ENCODE assay signal across 19 cellular contexts in genomic region chr1:23551849-23552248, GRCh38. TPM values are rescaled to one million over a fixed set of nuclear protein-coding genes. Genes with fewer than 3 reads are reported as not detected.
DNase-seq lines count a peak whose midpoint lies in the region; TF ChIP-seq lines count a peak whose summit lies in the region.
"Had no signal": no experiment of that assay in that cellular context is flagged by ENCODE, and none has a peak within 500 bp of the region (broad histone marks: within the 10 kb centered on the region; RNA-seq: fewer than 3 reads in every experiment).

No MANE protein-coding gene starts in this region.

- peak overlapping the region in 2 of 11 experiments; percentile 3 to 16; a peak in 1 of 22 replicates for H3K27ac ChIP-seq in BLaER1 treated with 17β-estradiol and CSF1 and Interleukin-3, amounts not matched to agents 10 nM and 100 nM
- H3K27ac ChIP-seq in ascending aorta (peak overlapping the region; percentile 92), trophoblast cell (ENCODE audit: low read depth, low read length) (no peak overlapping the region)
- H3K27ac ChIP-seq: KMS-11, lower lobe of right lung, spleen had no signal

- intact Hi-C loops in ascending aorta (cut with DNase I), result loop anchor here (5.0 kb wide), 1 partner anchor 40 kb away; no protein-coding TSS in a partner anchor

- DNase-seq in NAMALWA (ENCODE audit: low spot score) (peak; percentile 65), ascending aorta (ENCODE audit: low spot score in 2 of 2) (no peak), trophoblast cell (no peak), midbrain (lab: John Stamatoyannopoulos, UW) (no peak), iPS-NIHi7 (ENCODE audit: extremely low spot score) (no peak)
- no peak for DNase-seq in activated CD8-positive, alpha-beta memory T cell treated with anti-CD3 and anti-CD28 coated beads, Interleukin-2, amount 50 U/mL, for 48 hours
- DNase-seq: activated effector memory CD4-positive, alpha-beta T cell treated with anti-CD3 and anti-CD28 coated beads, Interleukin-2, amount 50 U/mL, for 16 hours; effector memory CD4-positive, alpha-beta T cell; foreskin melanocyte; hypothalamus; islet precursor cell; lower lobe of right lung; NCI-H187 treated with DMSO at 0.1 percent for 48 hours; NCI-H226; NCI-H748 treated with DMSO at 0.1 percent for 48 hours; spleen; stimulated activated CD4-positive, alpha-beta T cell treated with anti-CD3 and anti-CD28 coated beads, Interleukin-4, amount 100 ng/mL, for 4 hours had no signal

- peak overlapping the region; percentile 31 for H2BK5ac ChIP-seq in trophoblast cell (ENCODE audit: low read depth, low read length, poor library complexity)

- no peak overlapping the region for H3K4me3 ChIP-seq in BLaER1 treated with 17β-estradiol and CSF1 and Interleukin-3, amounts not matched to agents 10 nM and 100 nM
- H3K4me3 ChIP-seq in ascending aorta (no peak overlapping the region), trophoblast cell (ENCODE audit: low read depth, low read length) (no peak overlapping the region)
- H3K4me3 ChIP-seq: lower lobe of right lung, spleen had no signal

- peaks cover 0 to 9% (median 3%) of the 10 kb centered on the region in 11 experiments; a peak in 8 of 22 replicates for H4K20me1 ChIP-seq in BLaER1 treated with 17β-estradiol and CSF1 and Interleukin-3, amounts not matched to agents 10 nM and 100 nM

- H3K4ac ChIP-seq in trophoblast cell (ENCODE audit: low read depth, low read length), result no peak overlapping the region

- no peak overlapping the region for H2BK120ac ChIP-seq in trophoblast cell (ENCODE audit: insufficient read depth, low read length, poor library complexity)

- WGBS in trophoblast cell (ENCODE audit: extremely low coverage, insufficient coverage, insufficient read length), result no CpG with 5 or more reads among the region's 4 CpGs

- H3K9me3 ChIP-seq in BLaER1 treated with 17β-estradiol and CSF1 and Interleukin-3, amounts not matched to agents 10 nM and 100 nM (replicated peaks in 1 of 11), result no peaks in the 10 kb centered on the region
- H3K9me3 ChIP-seq in ascending aorta (no peaks in the 10 kb centered on the region), trophoblast cell (ENCODE audit: insufficient read depth, low read depth, low read length) (no peaks in the 10 kb centered on the region)
- H3K9me3 ChIP-seq: lower lobe of right lung, spleen had no signal

- H3K4me1 ChIP-seq in BLaER1 treated with 17β-estradiol and CSF1 and Interleukin-3, amounts not matched to agents 10 nM and 100 nM, result peaks cover 44 to 96% (median 92%) of the 10 kb centered on the region in 10 experiments
- peaks cover 6 to 23% of the 10 kb centered on the region in 2 donors for H3K4me1 ChIP-seq in ascending aorta
- H3K4me1 ChIP-seq in trophoblast cell (ENCODE audit: control insufficient read depth in 1 of 2, insufficient read depth in 2 of 2, low read length in 2 of 2), result peaks cover 27 to 38% of the 10 kb centered on the region in 2 experiments

- H4K12ac ChIP-seq in trophoblast cell (ENCODE audit: low read depth, low read length), result no peak overlapping the region

- H2BK12ac ChIP-seq in trophoblast cell (ENCODE audit: low read length), result peak overlapping the region; percentile 99

- no peak overlapping the region for H3K18ac ChIP-seq in trophoblast cell (ENCODE audit: low read length)

- peak overlapping the region in 8 of 11 experiments; percentile 27 to 98 (median 95); a peak in 14 of 22 replicates for H3K4me2 ChIP-seq in BLaER1 treated with 17β-estradiol and CSF1 and Interleukin-3, amounts not matched to agents 10 nM and 100 nM
- H3K4me2 ChIP-seq in trophoblast cell (ENCODE audit: low read length), result no peak overlapping the region
- H3K4me2 ChIP-seq: KMS-11 had no signal

- H3K36me3 ChIP-seq in BLaER1 treated with 17β-estradiol and CSF1 and Interleukin-3, amounts not matched to agents 10 nM and 100 nM, result peaks cover 0 to 4% (median 0%) of the 10 kb centered on the region in 11 experiments; a peak in 4 of 22 replicates
- H3K36me3 ChIP-seq in ascending aorta (peaks cover 0 to 2% of the 10 kb centered on the region in 2 donors), trophoblast cell (ENCODE audit: control insufficient read depth in 1 of 2, insufficient read depth in 2 of 2, low read length in 2 of 2) (no peaks in the 10 kb centered on the region)
- H3K36me3 ChIP-seq: spleen had no signal

- H3K9ac ChIP-seq in BLaER1 treated with 17β-estradiol and CSF1 and Interleukin-3, amounts not matched to agents 10 nM and 100 nM, result peak overlapping the region in 2 of 11 experiments; percentile 1 to 35; a peak in 2 of 22 replicates
- H3K9ac ChIP-seq in trophoblast cell (ENCODE audit: low read length), result no peak overlapping the region
- H3K9ac ChIP-seq: KMS-11 had no signal

- H3K23ac ChIP-seq in trophoblast cell (ENCODE audit: low read length), result no peak overlapping the region

- peaks cover 41% of the 10 kb centered on the region for H3K79me1 ChIP-seq in trophoblast cell (ENCODE audit: low read length)

- H3K27me3 ChIP-seq in BLaER1 treated with 17β-estradiol and CSF1 and Interleukin-3, amounts not matched to agents 10 nM and 100 nM, result peaks cover 0 to 9% (median 0%) of the 10 kb centered on the region in 11 experiments; a peak in 3 of 22 replicates
- H3K27me3 ChIP-seq in ascending aorta, result no peaks in the 10 kb centered on the region
- no peaks in the 10 kb centered on the region for H3K27me3 ChIP-seq in trophoblast cell (ENCODE audit: insufficient read depth, low read length)

- no peak overlapping the region for H2AFZ ChIP-seq in trophoblast cell (ENCODE audit: insufficient read depth, low read length, poor library complexity)

- peak overlapping the region; percentile 71 for H2AK5ac ChIP-seq in trophoblast cell (ENCODE audit: low read length)

- no peak overlapping the region for H4K8ac ChIP-seq in trophoblast cell (ENCODE audit: low read depth, low read length)

- TF ChIP-seq CTCF in ascending aorta (IDR thresholded peaks at IDR 0.05), result no peak

- H3K79me2 ChIP-seq in trophoblast cell (ENCODE audit: control insufficient read depth, insufficient read depth, low read length, poor library complexity), result peaks cover 10% of the 10 kb centered on the region

- peak overlapping the region; percentile 51 for H4K91ac ChIP-seq in trophoblast cell (ENCODE audit: low read depth, low read length)

- no peak overlapping the region for H3K14ac ChIP-seq in trophoblast cell (ENCODE audit: low read length)

RNA-seq across cellular contexts. Expression of gene ID3, which starts 7.5 kb away (rescaled TPM):
- 1,094 TPM for total RNA-seq in ascending aorta
- 335 and 340 TPM in 2 replicates for polyA plus RNA-seq in trophoblast cell (2013)

RNA-seq across cellular contexts. Expression of gene E2F2, which starts 20.8 kb away (rescaled TPM):
- not detected for total RNA-seq in ascending aorta
- 1.2 and 1.3 TPM in 2 replicates for polyA plus RNA-seq in trophoblast cell (2013)
